In the genomic region with DNA sequence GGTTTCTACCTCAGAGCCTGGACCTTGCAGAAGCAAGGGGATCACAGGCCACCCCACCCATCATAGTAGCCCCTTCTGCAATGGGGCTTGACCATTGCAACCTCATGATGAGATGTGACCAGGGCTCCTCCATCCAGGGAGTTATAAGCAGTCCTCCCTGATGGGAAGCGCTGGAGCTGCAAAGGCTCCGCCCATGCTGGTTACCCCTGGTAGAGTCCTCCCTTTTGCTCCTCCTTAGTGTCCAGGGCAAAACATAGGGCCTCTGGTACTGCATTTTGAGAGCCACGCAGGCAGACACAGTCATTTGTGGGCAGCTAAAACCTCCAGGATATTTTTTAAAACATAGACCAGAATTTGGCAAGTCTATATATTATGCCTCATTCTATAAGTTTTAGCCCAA, we compare ENCODE assay signal across 1 cellular context.
A peak's percentile ranks its signal among the peaks of the same experiment; 100 is the strongest.
TF ChIP-seq lines count a peak whose summit lies in the region.

No MANE protein-coding gene starts in this region.

TF ChIP-seq in HepG2, 621 proteins besides CTCF, POLR2A, EP300 and RAD21 (continued from another document):
- TF ChIP-seq, protein P1, sequence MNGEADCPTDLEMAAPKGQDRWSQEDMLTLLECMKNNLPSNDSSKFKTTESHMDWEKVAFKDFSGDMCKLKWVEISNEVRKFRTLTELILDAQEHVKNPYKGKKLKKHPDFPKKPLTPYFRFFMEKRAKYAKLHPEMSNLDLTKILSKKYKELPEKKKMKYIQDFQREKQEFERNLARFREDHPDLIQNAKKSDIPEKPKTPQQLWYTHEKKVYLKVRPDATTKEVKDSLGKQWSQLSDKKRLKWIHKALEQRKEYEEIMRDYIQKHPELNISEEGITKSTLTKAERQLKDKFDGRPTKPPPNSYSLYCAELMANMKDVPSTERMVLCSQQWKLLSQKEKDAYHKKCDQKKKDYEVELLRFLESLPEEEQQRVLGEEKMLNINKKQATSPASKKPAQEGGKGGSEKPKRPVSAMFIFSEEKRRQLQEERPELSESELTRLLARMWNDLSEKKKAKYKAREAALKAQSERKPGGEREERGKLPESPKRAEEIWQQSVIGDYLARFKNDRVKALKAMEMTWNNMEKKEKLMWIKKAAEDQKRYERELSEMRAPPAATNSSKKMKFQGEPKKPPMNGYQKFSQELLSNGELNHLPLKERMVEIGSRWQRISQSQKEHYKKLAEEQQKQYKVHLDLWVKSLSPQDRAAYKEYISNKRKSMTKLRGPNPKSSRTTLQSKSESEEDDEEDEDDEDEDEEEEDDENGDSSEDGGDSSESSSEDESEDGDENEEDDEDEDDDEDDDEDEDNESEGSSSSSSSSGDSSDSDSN (CRISPR knock-in tag; IDR thresholded peaks at IDR 0.05): no peak
- TF ChIP-seq ZNF263 (CRISPR knock-in tag; IDR thresholded peaks at IDR 0.05): peak; percentile 89
- no peak for TF ChIP-seq ZNF563 (CRISPR knock-in tag; IDR thresholded peaks at IDR 0.05)
- TF ChIP-seq, protein P2, sequence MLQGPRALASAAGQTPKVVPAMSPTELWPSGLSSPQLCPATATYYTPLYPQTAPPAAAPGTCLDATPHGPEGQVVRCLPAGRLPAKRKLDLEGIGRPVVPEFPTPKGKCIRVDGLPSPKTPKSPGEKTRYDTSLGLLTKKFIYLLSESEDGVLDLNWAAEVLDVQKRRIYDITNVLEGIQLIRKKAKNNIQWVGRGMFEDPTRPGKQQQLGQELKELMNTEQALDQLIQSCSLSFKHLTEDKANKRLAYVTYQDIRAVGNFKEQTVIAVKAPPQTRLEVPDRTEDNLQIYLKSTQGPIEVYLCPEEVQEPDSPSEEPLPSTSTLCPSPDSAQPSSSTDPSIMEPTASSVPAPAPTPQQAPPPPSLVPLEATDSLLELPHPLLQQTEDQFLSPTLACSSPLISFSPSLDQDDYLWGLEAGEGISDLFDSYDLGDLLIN (CRISPR knock-in tag; IDR thresholded peaks at IDR 0.05; ENCODE audit: borderline replicate concordance): no peak
- no peak for TF ChIP-seq ATF7-NPFF (CRISPR knock-in tag; IDR thresholded peaks at IDR 0.05; ENCODE audit: low read depth)
TF ChIP-seq in HepG2: peak in this region for 1.
